ENCODE assay signal across 7 cellular contexts in the genomic region with DNA sequence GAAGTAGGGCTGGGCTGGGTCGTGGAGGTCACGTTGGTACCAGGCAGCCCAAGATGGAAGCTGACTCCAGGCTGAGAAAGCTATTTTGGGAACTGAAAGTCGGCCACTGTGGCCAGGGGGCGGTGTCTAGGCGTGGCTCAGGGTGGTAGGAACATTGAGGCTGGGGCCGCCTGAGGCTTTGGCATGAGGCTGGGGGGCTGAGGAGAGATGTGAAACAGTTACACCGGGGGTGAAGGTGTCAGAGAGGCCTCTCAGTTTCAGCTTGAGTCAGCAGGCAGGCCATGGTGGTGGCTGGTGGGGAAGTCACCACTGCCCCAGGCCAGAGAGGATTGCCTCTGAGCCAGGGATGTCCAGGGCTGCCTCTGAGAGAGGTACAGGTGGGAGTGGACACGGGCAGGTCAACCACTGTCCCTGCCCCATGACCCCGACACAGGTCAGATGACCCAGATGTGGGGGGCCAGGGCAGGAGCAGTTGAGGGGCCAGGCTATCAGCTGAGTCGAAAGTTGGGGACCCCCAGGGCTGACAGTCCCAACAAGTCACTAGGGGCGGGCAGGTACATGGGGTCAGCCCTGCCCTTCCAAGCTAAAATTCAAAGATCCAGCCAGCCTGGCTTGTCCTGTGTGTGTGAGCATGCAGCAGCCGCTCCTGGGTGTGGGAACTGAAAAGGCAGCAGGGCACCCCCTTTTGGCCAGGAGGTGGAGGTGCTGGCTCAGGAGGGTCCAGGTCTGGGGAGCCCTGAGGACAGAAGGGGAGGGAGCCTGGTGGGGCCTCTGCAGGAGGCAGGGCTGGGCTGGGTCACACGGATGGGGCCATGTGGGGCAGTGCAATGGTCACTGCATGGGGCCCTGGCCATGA. TPM values are rescaled to one million over a fixed set of nuclear protein-coding genes. Genes with fewer than 3 reads are reported as not detected.
DNase-seq lines count a peak whose midpoint lies in the region; ATAC-seq and TF ChIP-seq lines count a peak whose summit lies in the region.

No MANE protein-coding gene starts in this region.

- H3K4me3 ChIP-seq in H7 (ENCODE audit: insufficient read depth, low read depth, low read length) = no peak overlapping the region
- H3K4me3 ChIP-seq in Loucy (ENCODE audit: low read length, poor library complexity, severe bottlenecking) = no peak overlapping the region
- no peak overlapping the region for H3K4me3 ChIP-seq in muscle layer of duodenum (ENCODE audit: low read depth in 1 of 2, low read length in 2 of 2)
- no peak overlapping the region for H3K4me3 ChIP-seq in stomach

- intact Hi-C loops in activated CD4-positive, alpha-beta T cell treated with anti-CD3 and anti-CD28 coated beads for 36 hours (cut with DNase I, micrococcal nuclease) = loop anchor here (1.0 to 5.0 kb wide), 7 partner anchors 13 to 221 kb away; partner anchors contain the start of genes MAP3K11 (in 1 of the 2), RELA (in 1 of the 2) and SIPA1 (in 1 of the 2)
- intact Hi-C loops in dendritic cell treated with granulocyte-macrophage colony-stimulating factor and Interleukin-4, amounts not matched to agents 40 ng/mL and 50 ng/mL, for 4 days (cut with micrococcal nuclease) = loop anchor here (1.0 kb wide), 2 partner anchors 14 to 48 kb away; no protein-coding TSS in a partner anchor
- intact Hi-C loops in stomach (cut with DNase I; ENCODE audit: low total_unique reads) = no loop called here

- peaks cover 34% of the 10 kb centered on the region for H3K36me3 Mint-ChIP-seq in activated CD4-positive, alpha-beta T cell treated with anti-CD3 and anti-CD28 coated beads for 36 hours (ENCODE audit: low read depth)
- H3K36me3 Mint-ChIP-seq in dendritic cell treated with granulocyte-macrophage colony-stimulating factor and Interleukin-4, amounts not matched to agents 40 ng/mL and 50 ng/mL, for 4 days (ENCODE audit: low read depth) = peaks cover 95% of the 10 kb centered on the region

- H3K9ac ChIP-seq in Loucy (ENCODE audit: low read depth, low read length, poor library complexity, severe bottlenecking) = peak overlapping the region; percentile 55

- CTCF ChIA-PET in activated CD4-positive, alpha-beta T cell treated with anti-CD3 and anti-CD28 coated beads for 36 hours (lab: Charles Lee) = interaction anchor here (0.5 to 5.0 kb wide), 27 partner anchors 12 to 1454 kb away, joined by 3 to 56 read pairs (median 3); partner anchors contain the start of genes DPF2, EHBP1L1 and ZNRD2

- H3K36me3 ChIP-seq in H7 (replicated peaks; ENCODE audit: control insufficient read depth, insufficient read depth, low read length) (no peaks in the 10 kb centered on the region), Loucy (ENCODE audit: insufficient read depth, low read length) (no peaks in the 10 kb centered on the region), muscle layer of duodenum (ENCODE audit: control insufficient read depth in 1 of 2, insufficient read depth in 2 of 2, low read length in 2 of 2) (peaks cover 13 to 44% of the 10 kb centered on the region in 2 donors), stomach (peaks cover 18 to 83% (median 72%) of the 10 kb centered on the region in 4 donors)

- H3K9me3 ChIP-seq in Loucy (ENCODE audit: insufficient read depth, low read depth, low read length) (no peaks in the 10 kb centered on the region), muscle layer of duodenum (ENCODE audit: control insufficient read depth in 1 of 2, low read length in 2 of 2) (no peaks in the 10 kb centered on the region), stomach (no peaks in the 10 kb centered on the region)

- no peaks in the 10 kb centered on the region for H3K9me3 Mint-ChIP-seq in activated CD4-positive, alpha-beta T cell treated with anti-CD3 and anti-CD28 coated beads for 36 hours (ENCODE audit: low read depth)
- H3K9me3 Mint-ChIP-seq in dendritic cell treated with granulocyte-macrophage colony-stimulating factor and Interleukin-4, amounts not matched to agents 40 ng/mL and 50 ng/mL, for 4 days = no peaks in the 10 kb centered on the region

- no peak for TF ChIP-seq EP300 in stomach (IDR thresholded peaks at IDR 0.05)

- H3K27me3 ChIP-seq in H7 (ENCODE audit: control insufficient read depth, insufficient read depth, low read length) (peaks cover 58% of the 10 kb centered on the region), Loucy (ENCODE audit: insufficient read depth, low read length, poor library complexity, severe bottlenecking) (no peaks in the 10 kb centered on the region), muscle layer of duodenum (ENCODE audit: low read depth, low read length) (no peaks in the 10 kb centered on the region), stomach (no peaks in the 10 kb centered on the region)

- ATAC-seq in GM18498 (IDR thresholded peaks at IDR 0.05; ENCODE audit: unreplicated experiment) = peak; percentile 79
- peak; percentile 86 for ATAC-seq in activated CD4-positive, alpha-beta T cell treated with anti-CD3 and anti-CD28 coated beads for 36 hours

- peak overlapping the region; percentile 38 for H3K4me2 ChIP-seq in Loucy (ENCODE audit: low read depth, low read length, poor library complexity, severe bottlenecking)

- POLR2A ChIA-PET in activated CD4-positive, alpha-beta T cell treated with anti-CD3 and anti-CD28 coated beads for 36 hours (lab: Charles Lee) = interaction anchor here (0.7 to 1.2 kb wide), 6 partner anchors 11 to 135 kb away, joined by 3 to 6 read pairs (median 3); partner anchors contain the start of gene FAM89B

- peak overlapping the region; percentile 90 for H3K27ac Mint-ChIP-seq in activated CD4-positive, alpha-beta T cell treated with anti-CD3 and anti-CD28 coated beads for 36 hours
- peak overlapping the region; percentile 95 for H3K27ac Mint-ChIP-seq in dendritic cell treated with granulocyte-macrophage colony-stimulating factor and Interleukin-4, amounts not matched to agents 40 ng/mL and 50 ng/mL, for 4 days

- peak overlapping the region; percentile 43 for H3K4me3 Mint-ChIP-seq in activated CD4-positive, alpha-beta T cell treated with anti-CD3 and anti-CD28 coated beads for 36 hours
- peak overlapping the region; percentile 79 for H3K4me3 Mint-ChIP-seq in dendritic cell treated with granulocyte-macrophage colony-stimulating factor and Interleukin-4, amounts not matched to agents 40 ng/mL and 50 ng/mL, for 4 days

- no peaks in the 10 kb centered on the region for H3K79me2 ChIP-seq in Loucy (ENCODE audit: insufficient read depth, low read length)

- H3F3A ChIP-seq in Loucy (ENCODE audit: low read depth) = no peaks in the 10 kb centered on the region

- H3K4me1 ChIP-seq in Loucy (ENCODE audit: insufficient read depth, low read length, poor library complexity, severe bottlenecking) (peaks cover 20% of the 10 kb centered on the region), muscle layer of duodenum (ENCODE audit: control insufficient read depth in 1 of 2, insufficient read depth in 2 of 2, low read length in 2 of 2) (peaks cover 18 to 71% of the 10 kb centered on the region in 2 donors), stomach (peaks cover 34 to 96% (median 72%) of the 10 kb centered on the region in 4 donors)

- TF ChIP-seq CTCF in Loucy (conservative IDR thresholded peaks at IDR 0.05; ENCODE audit: low read length) = peak; percentile 82
- TF ChIP-seq CTCF in stomach (IDR thresholded peaks at IDR 0.05) = peak in 5 of 7 experiments; percentile 36 to 75 (median 72)

- no peak for TF ChIP-seq POLR2A in stomach (IDR thresholded peaks at IDR 0.05)

- DNase-seq in H7 (peak; percentile 96), stomach (peak; percentile 80)
- DNase-seq in activated CD4-positive, alpha-beta T cell treated with anti-CD3 and anti-CD28 coated beads for 36 hours = peak; percentile 88

- H3K27ac ChIP-seq in muscle layer of duodenum (ENCODE audit: low read length) (peak overlapping the region; percentile 79), stomach (peak overlapping the region; percentile 8 to 81 (median 71))

- H3K4me1 Mint-ChIP-seq in activated CD4-positive, alpha-beta T cell treated with anti-CD3 and anti-CD28 coated beads for 36 hours = peaks cover 39% of the 10 kb centered on the region
- H3K4me1 Mint-ChIP-seq in dendritic cell treated with granulocyte-macrophage colony-stimulating factor and Interleukin-4, amounts not matched to agents 40 ng/mL and 50 ng/mL, for 4 days (ENCODE audit: low read depth) = peaks cover 80% of the 10 kb centered on the region

- H4K20me1 ChIP-seq in Loucy (ENCODE audit: insufficient read depth, low read length, poor library complexity, severe bottlenecking) = peaks cover 2% of the 10 kb centered on the region

- WGBS in stomach, 5 donors = 11 to 48% (median 46%) methylated on average over 11 to 13 of the region's 13 CpGs

- no peaks in the 10 kb centered on the region for H3K9me2 ChIP-seq in Loucy (replicated peaks; ENCODE audit: low read depth, low read length)

- no peak overlapping the region for H2AFZ ChIP-seq in Loucy (ENCODE audit: low read length)

- no peaks in the 10 kb centered on the region for H3K27me3 Mint-ChIP-seq in activated CD4-positive, alpha-beta T cell treated with anti-CD3 and anti-CD28 coated beads for 36 hours
- no peaks in the 10 kb centered on the region for H3K27me3 Mint-ChIP-seq in dendritic cell treated with granulocyte-macrophage colony-stimulating factor and Interleukin-4, amounts not matched to agents 40 ng/mL and 50 ng/mL, for 4 days

RNA-seq across cellular contexts. Expression of gene KCNK7, which starts 7.2 kb away (rescaled TPM):
- total RNA-seq in H7 (2014; rRNA removed; shearing (Covaris generic)) = not detected in 2 replicates
- under 1 TPM; 0.27 to 0.37 TPM for total RNA-seq in activated CD4-positive, alpha-beta T cell treated with anti-CD3 and anti-CD28 coated beads for 36 hours
- 1 to 10 TPM in 1 of 5 donors, under 1 TPM in 1, not detected in 3; 0.58 to 2.6 TPM for total RNA-seq in stomach
- 1 to 10 TPM in 2 of 3 donors, not detected in 1; 3.5 to 5.8 TPM for polyA plus RNA-seq in stomach

RNA-seq across cellular contexts. Expression of gene EHBP1L1, which starts 12.6 kb away (rescaled TPM):
- 1.9 and 4.7 TPM in 2 replicates for total RNA-seq in H7 (2014; rRNA removed; shearing (Covaris generic))
- 10 to 100 TPM; 88.3 to 98.8 TPM for total RNA-seq in activated CD4-positive, alpha-beta T cell treated with anti-CD3 and anti-CD28 coated beads for 36 hours
- total RNA-seq in stomach = 100 to 1,000 TPM in 4 of 5 donors, 10 to 100 TPM in 1; 43.0 to 200 (median 126) TPM
- polyA plus RNA-seq in stomach = 10 to 100 TPM; 28.0 to 67.6 (median 49.2) TPM

RNA-seq across cellular contexts. Expression of gene FAM89B, which starts 16.1 kb away (rescaled TPM):
- total RNA-seq in H7 (2014; rRNA removed; shearing (Covaris generic)) = 8.6 and 20.4 TPM in 2 replicates
- total RNA-seq in activated CD4-positive, alpha-beta T cell treated with anti-CD3 and anti-CD28 coated beads for 36 hours = 10 to 100 TPM; 12.8 to 22.7 TPM
- 10 to 100 TPM in 4 of 5 donors, 1 to 10 TPM in 1; 3.9 to 57.8 (median 48.1) TPM for total RNA-seq in stomach
- 10 to 100 TPM; 63.4 to 68.2 (median 65.1) TPM for polyA plus RNA-seq in stomach

RNA-seq across cellular contexts. Expression of gene ZNRD2, which starts 18.1 kb away (rescaled TPM):
- total RNA-seq in H7 (2014; rRNA removed; shearing (Covaris generic)) = 88.1 and 89.1 TPM in 2 replicates
- total RNA-seq in activated CD4-positive, alpha-beta T cell treated with anti-CD3 and anti-CD28 coated beads for 36 hours = 10 to 100 TPM; 50.7 to 56.4 TPM
- 10 to 100 TPM; 17.7 to 99.1 (median 51.9) TPM for total RNA-seq in stomach
- polyA plus RNA-seq in stomach = 10 to 100 TPM; 49.6 to 56.6 (median 51.8) TPM

RNA-seq across cellular contexts. Expression of gene MAP3K11, which starts 25.6 kb away (rescaled TPM):
- total RNA-seq in H7 (2014; rRNA removed; shearing (Covaris generic)) = 30.1 and 33.2 TPM in 2 replicates
- 10 to 100 TPM; 47.4 to 54.3 TPM for total RNA-seq in activated CD4-positive, alpha-beta T cell treated with anti-CD3 and anti-CD28 coated beads for 36 hours
- total RNA-seq in stomach = 100 to 1,000 TPM in 1 of 5 donors, 10 to 100 TPM in 4; 37.6 to 118 (median 63.6) TPM
- 10 to 100 TPM; 31.0 to 62.9 (median 44.8) TPM for polyA plus RNA-seq in stomach
